ENCODE assay signal across 1 cellular context in the genomic region with DNA sequence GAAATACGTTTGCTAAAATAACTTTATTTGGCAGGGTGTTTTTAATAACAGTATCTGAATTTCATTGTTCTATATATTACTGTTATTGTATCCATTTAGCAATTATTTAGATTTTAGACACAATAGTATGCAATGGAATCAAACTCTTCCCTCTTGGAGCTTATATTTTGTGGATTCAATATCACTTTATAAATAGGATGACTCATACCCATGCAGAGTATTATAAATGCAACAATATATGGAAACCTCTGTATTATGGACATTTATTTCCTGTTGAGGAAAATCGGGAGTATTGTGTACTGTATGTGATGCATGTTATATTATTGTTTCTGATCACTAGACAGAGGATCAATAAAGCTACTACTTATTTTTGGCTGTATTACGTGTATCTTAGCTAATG.
TF ChIP-seq lines count a peak whose summit lies in the region.

No MANE protein-coding gene starts in this region.

TF ChIP-seq in HepG2, 621 proteins besides CTCF, POLR2A, EP300 and RAD21:
- TF ChIP-seq ZNF652 (CRISPR knock-in tag; IDR thresholded peaks at IDR 0.05; ENCODE audit: borderline replicate concordance, low read depth) (no peak), MED8 (CRISPR knock-in tag; IDR thresholded peaks at IDR 0.05; ENCODE audit: insufficient replicate concordance) (no peak), PHB2 (IDR thresholded peaks at IDR 0.05; ENCODE audit: partially characterized antibody) (no peak), TCF12 (IDR thresholded peaks at IDR 0.05) (no peak), TCF12 (CRISPR knock-in tag; IDR thresholded peaks at IDR 0.05) (no peak), MBD4 (IDR thresholded peaks at IDR 0.05; ENCODE audit: borderline replicate concordance, low read length) (no peak), IKZF4 (CRISPR knock-in tag; IDR thresholded peaks at IDR 0.05; ENCODE audit: borderline replicate concordance, low read depth, not compliant biosample characterization) (no peak), FIP1L1 (IDR thresholded peaks at IDR 0.05; ENCODE audit: borderline replicate concordance, insufficient read depth, low read depth, low read length) (no peak), SNAPC2 (CRISPR knock-in tag; IDR thresholded peaks at IDR 0.05) (no peak), ZNF30 (CRISPR knock-in tag; IDR thresholded peaks at IDR 0.05) (no peak), ZNF816 (CRISPR knock-in tag; IDR thresholded peaks at IDR 0.05; ENCODE audit: borderline replicate concordance) (no peak), SMAD1 (CRISPR knock-in tag; IDR thresholded peaks at IDR 0.05; ENCODE audit: borderline replicate concordance, low read depth) (no peak), ZNF44 (CRISPR knock-in tag; IDR thresholded peaks at IDR 0.05) (no peak), NFRKB (IDR thresholded peaks at IDR 0.05) (no peak), LCORL (IDR thresholded peaks at IDR 0.05) (no peak), LCORL (CRISPR knock-in tag; IDR thresholded peaks at IDR 0.05) (no peak)
- TF ChIP-seq, protein P1, sequence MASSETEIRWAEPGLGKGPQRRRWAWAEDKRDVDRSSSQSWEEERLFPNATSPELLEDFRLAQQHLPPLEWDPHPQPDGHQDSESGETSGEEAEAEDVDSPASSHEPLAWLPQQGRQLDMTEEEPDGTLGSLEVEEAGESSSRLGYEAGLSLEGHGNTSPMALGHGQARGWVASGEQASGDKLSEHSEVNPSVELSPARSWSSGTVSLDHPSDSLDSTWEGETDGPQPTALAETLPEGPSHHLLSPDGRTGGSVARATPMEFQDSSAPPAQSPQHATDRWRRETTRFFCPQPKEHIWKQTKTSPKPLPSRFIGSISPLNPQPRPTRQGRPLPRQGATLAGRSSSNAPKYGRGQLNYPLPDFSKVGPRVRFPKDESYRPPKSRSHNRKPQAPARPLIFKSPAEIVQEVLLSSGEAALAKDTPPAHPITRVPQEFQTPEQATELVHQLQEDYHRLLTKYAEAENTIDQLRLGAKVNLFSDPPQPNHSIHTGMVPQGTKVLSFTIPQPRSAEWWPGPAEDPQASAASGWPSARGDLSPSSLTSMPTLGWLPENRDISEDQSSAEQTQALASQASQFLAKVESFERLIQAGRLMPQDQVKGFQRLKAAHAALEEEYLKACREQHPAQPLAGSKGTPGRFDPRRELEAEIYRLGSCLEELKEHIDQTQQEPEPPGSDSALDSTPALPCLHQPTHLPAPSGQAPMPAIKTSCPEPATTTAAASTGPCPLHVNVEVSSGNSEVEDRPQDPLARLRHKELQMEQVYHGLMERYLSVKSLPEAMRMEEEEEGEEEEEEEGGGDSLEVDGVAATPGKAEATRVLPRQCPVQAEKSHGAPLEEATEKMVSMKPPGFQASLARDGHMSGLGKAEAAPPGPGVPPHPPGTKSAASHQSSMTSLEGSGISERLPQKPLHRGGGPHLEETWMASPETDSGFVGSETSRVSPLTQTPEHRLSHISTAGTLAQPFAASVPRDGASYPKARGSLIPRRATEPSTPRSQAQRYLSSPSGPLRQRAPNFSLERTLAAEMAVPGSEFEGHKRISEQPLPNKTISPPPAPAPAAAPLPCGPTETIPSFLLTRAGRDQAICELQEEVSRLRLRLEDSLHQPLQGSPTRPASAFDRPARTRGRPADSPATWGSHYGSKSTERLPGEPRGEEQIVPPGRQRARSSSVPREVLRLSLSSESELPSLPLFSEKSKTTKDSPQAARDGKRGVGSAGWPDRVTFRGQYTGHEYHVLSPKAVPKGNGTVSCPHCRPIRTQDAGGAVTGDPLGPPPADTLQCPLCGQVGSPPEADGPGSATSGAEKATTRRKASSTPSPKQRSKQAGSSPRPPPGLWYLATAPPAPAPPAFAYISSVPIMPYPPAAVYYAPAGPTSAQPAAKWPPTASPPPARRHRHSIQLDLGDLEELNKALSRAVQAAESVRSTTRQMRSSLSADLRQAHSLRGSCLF (CRISPR knock-in tag; IDR thresholded peaks at IDR 0.05; ENCODE audit: borderline replicate concordance), result no peak
- TF ChIP-seq, protein P2, sequence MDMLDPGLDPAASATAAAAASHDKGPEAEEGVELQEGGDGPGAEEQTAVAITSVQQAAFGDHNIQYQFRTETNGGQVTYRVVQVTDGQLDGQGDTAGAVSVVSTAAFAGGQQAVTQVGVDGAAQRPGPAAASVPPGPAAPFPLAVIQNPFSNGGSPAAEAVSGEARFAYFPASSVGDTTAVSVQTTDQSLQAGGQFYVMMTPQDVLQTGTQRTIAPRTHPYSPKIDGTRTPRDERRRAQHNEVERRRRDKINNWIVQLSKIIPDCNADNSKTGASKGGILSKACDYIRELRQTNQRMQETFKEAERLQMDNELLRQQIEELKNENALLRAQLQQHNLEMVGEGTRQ (IDR thresholded peaks at IDR 0.05; ENCODE audit: low read depth, low read length), result no peak
- TF ChIP-seq, protein P2 (CRISPR knock-in tag; IDR thresholded peaks at IDR 0.05; ENCODE audit: borderline replicate concordance), result no peak
